Comparison of ENCODE assay signal across 22 cellular contexts in the genomic region with DNA sequence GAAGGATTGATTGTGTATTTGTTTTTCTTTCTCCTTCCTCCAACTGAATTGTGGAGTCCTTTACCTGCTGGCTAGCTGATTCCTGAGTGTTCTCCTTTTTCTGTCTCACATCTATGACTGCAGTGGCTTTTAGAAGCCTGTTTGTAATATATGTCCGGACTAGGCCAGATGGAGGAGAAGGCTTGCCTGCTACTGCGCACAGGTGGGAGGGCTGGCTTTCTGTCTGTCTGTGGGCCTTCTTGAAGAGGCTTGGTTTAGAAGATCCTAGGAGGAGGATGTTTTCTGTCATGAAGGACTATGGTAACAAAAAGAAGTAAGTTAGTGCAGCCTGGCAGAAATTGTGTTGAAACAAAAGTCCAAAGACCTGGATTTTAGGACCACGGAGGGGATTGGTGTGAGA. TPM values are rescaled to one million over a fixed set of nuclear protein-coding genes. Genes with fewer than 3 reads are reported as not detected.
A peak's percentile ranks its signal among the peaks of the same experiment; 100 is the strongest.
DNase-seq lines count a peak whose midpoint lies in the region; ATAC-seq and TF ChIP-seq lines count a peak whose summit lies in the region.
"Had no signal": no experiment of that assay in that cellular context is flagged by ENCODE, and none has a peak within 500 bp of the region (broad histone marks: within the 10 kb centered on the region; RNA-seq: fewer than 3 reads in every experiment).

No MANE protein-coding gene starts in this region.

- WGBS in thyroid gland, 2 donors, result 66 to 77% methylated on average over 3 of the region's 3 CpGs

- POLR2A ChIA-PET in activated CD8-positive, alpha-beta T cell treated with anti-CD3 and anti-CD28 coated beads, Interleukin-2, amount 10 ng/mL, durations not matched to agents 7 days and 5 days (lab: Charles Lee), result no interaction called here

- H3K9me3 ChIP-seq in effector memory CD4-positive, alpha-beta T cell (ENCODE audit: control insufficient read depth, low read length), result no peaks in the 10 kb centered on the region
- H3K9me3 ChIP-seq in thyroid gland, result no peaks in the 10 kb centered on the region
- no peaks in the 10 kb centered on the region for H3K9me3 ChIP-seq in mucosa of descending colon
- H3K9me3 ChIP-seq: psoas muscle had no signal

- no peak for TF ChIP-seq POLR2A in thyroid gland (IDR thresholded peaks at IDR 0.05)

- intact Hi-C loops in thyroid gland (cut with DNase I) (no loop called here), mucosa of descending colon (cut with DNase I, micrococcal nuclease) (no loop called here)

- peaks cover 32% of the 10 kb centered on the region for H3K36me3 Mint-ChIP-seq in activated naive CD4-positive, alpha-beta T cell treated with anti-CD3 and anti-CD28 coated beads, Interleukin-2, amount 10 ng/mL, durations not matched to agents 7 days and 5 days
- peaks cover 56% of the 10 kb centered on the region for H3K36me3 Mint-ChIP-seq in activated CD8-positive, alpha-beta T cell treated with anti-CD3 and anti-CD28 coated beads, Interleukin-2, amount 10 ng/mL, durations not matched to agents 7 days and 5 days (ENCODE audit: low read depth)

- peaks cover 82% of the 10 kb centered on the region for H3K4me1 Mint-ChIP-seq in activated naive CD4-positive, alpha-beta T cell treated with anti-CD3 and anti-CD28 coated beads, Interleukin-2, amount 10 ng/mL, durations not matched to agents 7 days and 5 days
- H3K4me1 Mint-ChIP-seq in activated CD8-positive, alpha-beta T cell treated with anti-CD3 and anti-CD28 coated beads, Interleukin-2, amount 10 ng/mL, durations not matched to agents 7 days and 5 days (ENCODE audit: low read depth), result peaks cover 77% of the 10 kb centered on the region

- H3K27ac ChIP-seq in effector memory CD4-positive, alpha-beta T cell (ENCODE audit: insufficient read depth, low read length, poor library complexity, severe bottlenecking), result peak overlapping the region; percentile 37
- H3K27ac ChIP-seq in thyroid gland, result peak overlapping the region; percentile 33 to 50 (median 47)
- H3K27ac ChIP-seq: cardiac muscle cell had no signal

- peak overlapping the region; percentile 96 for H3K27ac Mint-ChIP-seq in activated naive CD4-positive, alpha-beta T cell treated with anti-CD3 and anti-CD28 coated beads, Interleukin-2, amount 10 ng/mL, durations not matched to agents 7 days and 5 days
- peak overlapping the region; percentile 91 for H3K27ac Mint-ChIP-seq in activated CD8-positive, alpha-beta T cell treated with anti-CD3 and anti-CD28 coated beads, Interleukin-2, amount 10 ng/mL, durations not matched to agents 7 days and 5 days
- H3K27ac Mint-ChIP-seq: nephron had no signal

- peak overlapping the region; percentile 48 for H3K4me3 Mint-ChIP-seq in activated naive CD4-positive, alpha-beta T cell treated with anti-CD3 and anti-CD28 coated beads, Interleukin-2, amount 10 ng/mL, durations not matched to agents 7 days and 5 days
- peak overlapping the region; percentile 51 for H3K4me3 Mint-ChIP-seq in activated CD8-positive, alpha-beta T cell treated with anti-CD3 and anti-CD28 coated beads, Interleukin-2, amount 10 ng/mL, durations not matched to agents 7 days and 5 days
- H3K4me3 Mint-ChIP-seq: nephron had no signal

- DNase-seq in activated naive CD4-positive, alpha-beta T cell treated with anti-CD3 and anti-CD28 coated beads, Interleukin-2, amount 10 ng/mL, durations not matched to agents 7 days and 5 days, result no peak
- no peak for DNase-seq in activated naive CD4-positive, alpha-beta T cell treated with Interleukin-2 at 50 U/mL for 16 hours
- no peak for DNase-seq in activated CD8-positive, alpha-beta T cell treated with anti-CD3 and anti-CD28 coated beads, Interleukin-2, amount 10 ng/mL, durations not matched to agents 7 days and 5 days
- no peak for DNase-seq in effector memory CD4-positive, alpha-beta T cell
- no peak for DNase-seq in thyroid gland
- DNase-seq in mucosa of descending colon, result no peak
- DNase-seq: DMS53; effector CD4-positive, alpha-beta T cell; left colon; NCI-H146; psoas muscle; Right ventricle myocardium superior; small intestine; stimulated activated CD4-positive, alpha-beta T cell treated with anti-CD3 and anti-CD28 coated beads, Interleukin-4, amount 100 ng/mL, for 1 hour; SW 1271 had no signal

- no peaks in the 10 kb centered on the region for H3K27me3 ChIP-seq in effector memory CD4-positive, alpha-beta T cell (replicated peaks; ENCODE audit: control insufficient read depth, insufficient read depth, low read length, poor library complexity, severe bottlenecking)
- H3K27me3 ChIP-seq in thyroid gland, result no peaks in the 10 kb centered on the region
- H3K27me3 ChIP-seq: cardiac muscle cell had no signal

- H3K4me3 ChIP-seq in effector memory CD4-positive, alpha-beta T cell (ENCODE audit: insufficient read depth, low read depth, low read length, poor library complexity, severe bottlenecking), result no peak overlapping the region
- no peak overlapping the region for H3K4me3 ChIP-seq in thyroid gland (replicated peaks in 1 of 3)
- no peak overlapping the region for H3K4me3 ChIP-seq in mucosa of descending colon
- H3K4me3 ChIP-seq: cardiac muscle cell, psoas muscle had no signal

- no peak for TF ChIP-seq CTCF in thyroid gland (IDR thresholded peaks at IDR 0.05)
- TF ChIP-seq CTCF in mucosa of descending colon (IDR thresholded peaks at IDR 0.05), result no peak

- H3K9me3 Mint-ChIP-seq in activated naive CD4-positive, alpha-beta T cell treated with anti-CD3 and anti-CD28 coated beads, Interleukin-2, amount 10 ng/mL, durations not matched to agents 7 days and 5 days, result no peaks in the 10 kb centered on the region
- no peaks in the 10 kb centered on the region for H3K9me3 Mint-ChIP-seq in activated CD8-positive, alpha-beta T cell treated with anti-CD3 and anti-CD28 coated beads, Interleukin-2, amount 10 ng/mL, durations not matched to agents 7 days and 5 days (ENCODE audit: insufficient read depth)

- CTCF ChIA-PET in activated naive CD4-positive, alpha-beta T cell treated with anti-CD3 and anti-CD28 coated beads, Interleukin-2, amount 10 ng/mL, durations not matched to agents 7 days and 5 days (lab: Charles Lee), result no interaction called here
- CTCF ChIA-PET in activated CD8-positive, alpha-beta T cell treated with anti-CD3 and anti-CD28 coated beads, Interleukin-2, amount 10 ng/mL, durations not matched to agents 7 days and 5 days (lab: Charles Lee), result interaction anchor here (1.0 to 1.4 kb wide), 2 partner anchors 14 to 85 kb away, joined by 3 to 4 read pairs; no protein-coding TSS in a partner anchor

- no peaks in the 10 kb centered on the region for H3K27me3 Mint-ChIP-seq in activated naive CD4-positive, alpha-beta T cell treated with anti-CD3 and anti-CD28 coated beads, Interleukin-2, amount 10 ng/mL, durations not matched to agents 7 days and 5 days
- H3K27me3 Mint-ChIP-seq in activated CD8-positive, alpha-beta T cell treated with anti-CD3 and anti-CD28 coated beads, Interleukin-2, amount 10 ng/mL, durations not matched to agents 7 days and 5 days (ENCODE audit: low read depth), result no peaks in the 10 kb centered on the region

- no peak for ATAC-seq in activated CD8-positive, alpha-beta T cell treated with anti-CD3 and anti-CD28 coated beads, Interleukin-2, amount 10 ng/mL, durations not matched to agents 7 days and 5 days
- ATAC-seq in mucosa of descending colon (no peak), HG02852 (IDR thresholded peaks at IDR 0.05; ENCODE audit: unreplicated experiment) (no peak)
- ATAC-seq: HCT116, left colon had no signal

- H3K4me1 ChIP-seq in effector memory CD4-positive, alpha-beta T cell (ENCODE audit: control insufficient read depth, insufficient read depth, low read length, poor library complexity, severe bottlenecking), result peaks cover 32% of the 10 kb centered on the region
- H3K4me1 ChIP-seq in thyroid gland (peaks cover 10 to 19% of the 10 kb centered on the region in 2 donors), mucosa of descending colon (ENCODE audit: low read depth) (no peaks in the 10 kb centered on the region)
- H3K4me1 ChIP-seq: psoas muscle had no signal

- H3K36me3 ChIP-seq in effector memory CD4-positive, alpha-beta T cell (ENCODE audit: control insufficient read depth, insufficient read depth, low read length), result no peaks in the 10 kb centered on the region
- no peaks in the 10 kb centered on the region for H3K36me3 ChIP-seq in thyroid gland
- no peaks in the 10 kb centered on the region for H3K36me3 ChIP-seq in mucosa of descending colon (ENCODE audit: low read depth)
- H3K36me3 ChIP-seq: cardiac muscle cell had no signal

RNA-seq across cellular contexts. Expression of gene PPP1R3F, which starts 8.5 kb away (rescaled TPM):
- 1 to 10 TPM; 8.0 to 8.5 TPM for total RNA-seq in activated CD8-positive, alpha-beta T cell treated with anti-CD3 and anti-CD28 coated beads, Interleukin-2, amount 10 ng/mL, durations not matched to agents 7 days and 5 days
- total RNA-seq in thyroid gland (10 to 100 TPM in 3 of 4 donors, 1 to 10 TPM in 1; 7.7 to 15.7 (median 12.5) TPM), mucosa of descending colon (1 to 10 TPM; 2.3 to 8.3 (median 3.0) TPM)

RNA-seq across cellular contexts. Expression of gene FOXP3, which starts 13.6 kb away (rescaled TPM):
- 10 to 100 TPM; 14.6 to 15.4 TPM for total RNA-seq in activated CD8-positive, alpha-beta T cell treated with anti-CD3 and anti-CD28 coated beads, Interleukin-2, amount 10 ng/mL, durations not matched to agents 7 days and 5 days
- total RNA-seq in thyroid gland, result under 1 TPM in 2 of 4 donors, not detected in 2; 0.11 to 0.13 TPM
- total RNA-seq in mucosa of descending colon, result under 1 TPM in 1 of 3 donors, not detected in 2; 0.72 TPM
- total RNA-seq: glomerular endothelial cell, HepG2, mesenteric fat pad, psoas muscle, Right ventricle myocardium superior had no signal

RNA-seq across cellular contexts. Expression of gene GAGE10, which starts 25.4 kb away (rescaled TPM):
- not detected for total RNA-seq in activated CD8-positive, alpha-beta T cell treated with anti-CD3 and anti-CD28 coated beads, Interleukin-2, amount 10 ng/mL, durations not matched to agents 7 days and 5 days
- not detected for total RNA-seq in thyroid gland
- not detected for total RNA-seq in mucosa of descending colon
- total RNA-seq: cardiac muscle cell, glomerular endothelial cell, HepG2, left colon, mesenteric fat pad, psoas muscle, Right ventricle myocardium superior had no signal

RNA-seq across cellular contexts. Expression of gene CCDC22, which starts 42.8 kb away (rescaled TPM):
- 10 to 100 TPM; 27.3 to 32.2 TPM for total RNA-seq in activated CD8-positive, alpha-beta T cell treated with anti-CD3 and anti-CD28 coated beads, Interleukin-2, amount 10 ng/mL, durations not matched to agents 7 days and 5 days
- total RNA-seq in thyroid gland (10 to 100 TPM; 13.8 to 27.1 (median 18.8) TPM), mucosa of descending colon (10 to 100 TPM; 14.3 to 15.9 (median 14.5) TPM)

RNA-seq across cellular contexts. Expression of gene GAGE12J, which starts 43.8 kb away (rescaled TPM):
- not detected for total RNA-seq in activated CD8-positive, alpha-beta T cell treated with anti-CD3 and anti-CD28 coated beads, Interleukin-2, amount 10 ng/mL, durations not matched to agents 7 days and 5 days
- total RNA-seq in thyroid gland, result not detected
- total RNA-seq in mucosa of descending colon, result not detected
- total RNA-seq: cardiac muscle cell, glomerular endothelial cell, HepG2, left colon, mesenteric fat pad, psoas muscle, Right ventricle myocardium superior had no signal

Comparison
In these comparisons a context has a peak if more than half of its experiments do, and no peak if none do; other contexts are left out.
1. RNA of gene FOXP3, which starts 13.6 kb away (total RNA-seq): 14.6 to 15.4 TPM in activated CD8-positive, alpha-beta T cell treated with anti-CD3 and anti-CD28 coated beads, Interleukin-2, amount 10 ng/mL, durations not matched to agents 7 days and 5 days; 0.72 TPM in mucosa of descending colon and 0.11 to 0.13 TPM in thyroid gland; every median in the first group is over 4 times any median in the second.